ENCODE assay signal across 9 cellular contexts in the genomic region with DNA sequence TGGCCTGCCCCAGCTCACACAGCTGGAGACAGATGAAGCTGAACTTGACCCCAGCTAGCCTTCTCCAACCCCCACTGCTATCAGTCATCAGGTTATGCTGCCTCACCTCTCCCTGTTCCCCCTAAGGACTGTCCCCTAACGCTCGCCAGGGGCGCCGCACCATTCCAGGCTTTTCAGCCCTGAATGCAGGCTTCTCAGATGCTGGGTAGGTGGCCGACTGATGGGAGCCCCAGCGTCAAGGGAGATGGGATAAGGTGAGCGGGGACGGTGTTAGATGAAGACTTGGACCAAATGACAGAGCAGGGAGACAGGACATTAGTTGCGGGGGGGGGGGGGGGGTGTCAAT. TPM values are rescaled to one million over a fixed set of nuclear protein-coding genes. Genes with fewer than 3 reads are reported as not detected.
A peak's percentile ranks its signal among the peaks of the same experiment; 100 is the strongest.
DNase-seq lines count a peak whose midpoint lies in the region; ATAC-seq and TF ChIP-seq lines count a peak whose summit lies in the region.
"Had no signal": no experiment of that assay in that cellular context is flagged by ENCODE, and none has a peak within 500 bp of the region (broad histone marks: within the 10 kb centered on the region; RNA-seq: fewer than 3 reads in every experiment).

No MANE protein-coding gene starts in this region.

- DNase-seq in activated CD4-positive, alpha-beta T cell treated with anti-CD3 and anti-CD28 coated beads for 36 hours, result no peak
- DNase-seq in activated CD4-positive, alpha-beta T cell treated with anti-CD3 and anti-CD28 coated beads, Interleukin-2, amount 50 U/mL, for 4 hours, result no peak
- DNase-seq in SK-N-DZ (ENCODE audit: low spot score), result peak; percentile 47
- DNase-seq in right atrium auricular region (ENCODE audit: low spot score), result no peak
- DNase-seq in stimulated activated effector memory CD8-positive, alpha-beta T cell treated with anti-CD3 and anti-CD28 coated beads, Interleukin-12 subunit alpha, Interleukin-12 subunit beta, amount 100 ng/mL, for 72 hours (ENCODE audit: low spot score in 2 of 2), result no peak
- no peak for DNase-seq in GM03348 (ENCODE audit: low spot score)
- no peak for DNase-seq in NCI-H446 (lab: John Stamatoyannopoulos, UW)

- H3K27ac Mint-ChIP-seq in activated CD4-positive, alpha-beta T cell treated with anti-CD3 and anti-CD28 coated beads for 36 hours, result no peak overlapping the region
- no peak overlapping the region for H3K27ac Mint-ChIP-seq in stimulated activated effector memory CD8-positive, alpha-beta T cell treated with anti-CD3 and anti-CD28 coated beads, Interleukin-12 subunit alpha, Interleukin-12 subunit beta, amount 100 ng/mL, for 72 hours

- TF ChIP-seq CTCF in right atrium auricular region (IDR thresholded peaks at IDR 0.05), result no peak

- H3K4me1 Mint-ChIP-seq in activated CD4-positive, alpha-beta T cell treated with anti-CD3 and anti-CD28 coated beads for 36 hours, result peaks cover 9% of the 10 kb centered on the region
- peaks cover 30% of the 10 kb centered on the region for H3K4me1 Mint-ChIP-seq in stimulated activated effector memory CD8-positive, alpha-beta T cell treated with anti-CD3 and anti-CD28 coated beads, Interleukin-12 subunit alpha, Interleukin-12 subunit beta, amount 100 ng/mL, for 72 hours

- H3K4me3 Mint-ChIP-seq in activated CD4-positive, alpha-beta T cell treated with anti-CD3 and anti-CD28 coated beads for 36 hours, result peak overlapping the region; percentile 65
- H3K4me3 Mint-ChIP-seq in stimulated activated effector memory CD8-positive, alpha-beta T cell treated with anti-CD3 and anti-CD28 coated beads, Interleukin-12 subunit alpha, Interleukin-12 subunit beta, amount 100 ng/mL, for 72 hours, result peak overlapping the region; percentile 71

- H3K27me3 Mint-ChIP-seq in activated CD4-positive, alpha-beta T cell treated with anti-CD3 and anti-CD28 coated beads for 36 hours, result peaks cover 4% of the 10 kb centered on the region

- H3K4me1 ChIP-seq in right atrium auricular region, result peaks cover 0 to 25% of the 10 kb centered on the region in 2 donors

- no peaks in the 10 kb centered on the region for H3K9me3 Mint-ChIP-seq in activated CD4-positive, alpha-beta T cell treated with anti-CD3 and anti-CD28 coated beads for 36 hours (ENCODE audit: low read depth)
- H3K9me3 Mint-ChIP-seq in stimulated activated effector memory CD8-positive, alpha-beta T cell treated with anti-CD3 and anti-CD28 coated beads, Interleukin-12 subunit alpha, Interleukin-12 subunit beta, amount 100 ng/mL, for 72 hours, result no peaks in the 10 kb centered on the region
- H3K9me3 Mint-ChIP-seq: CD4-positive, CD25-positive, alpha-beta regulatory T cell had no signal

- H3K4me3 ChIP-seq in right atrium auricular region, result peak overlapping the region in 1 of 2 donors; percentile 55

- intact Hi-C loops in activated CD4-positive, alpha-beta T cell treated with anti-CD3 and anti-CD28 coated beads for 36 hours (cut with DNase I, micrococcal nuclease), result no loop called here

- H3K9me3 ChIP-seq in right atrium auricular region, result no peaks in the 10 kb centered on the region

- H3K36me3 ChIP-seq in right atrium auricular region, result no peaks in the 10 kb centered on the region

- POLR2A ChIA-PET in activated CD4-positive, alpha-beta T cell treated with anti-CD3 and anti-CD28 coated beads for 36 hours (lab: Charles Lee), result no interaction called here

- H3K27me3 ChIP-seq in right atrium auricular region, result no peaks in the 10 kb centered on the region

- H3K36me3 Mint-ChIP-seq in activated CD4-positive, alpha-beta T cell treated with anti-CD3 and anti-CD28 coated beads for 36 hours (ENCODE audit: low read depth), result no peaks in the 10 kb centered on the region
- no peaks in the 10 kb centered on the region for H3K36me3 Mint-ChIP-seq in stimulated activated effector memory CD8-positive, alpha-beta T cell treated with anti-CD3 and anti-CD28 coated beads, Interleukin-12 subunit alpha, Interleukin-12 subunit beta, amount 100 ng/mL, for 72 hours
- H3K36me3 Mint-ChIP-seq: CD4-positive, CD25-positive, alpha-beta regulatory T cell had no signal

- CTCF ChIA-PET in activated CD4-positive, alpha-beta T cell treated with anti-CD3 and anti-CD28 coated beads for 36 hours (lab: Charles Lee), result interaction anchor here (0.6 to 2.5 kb wide), 29 partner anchors 8 to 844 kb away, joined by 3 to 16 read pairs (median 5); partner anchors contain the start of gene TLL2

- peak overlapping the region; percentile 55 to 57 for H3K27ac ChIP-seq in right atrium auricular region

- ATAC-seq in activated CD4-positive, alpha-beta T cell treated with anti-CD3 and anti-CD28 coated beads for 36 hours, result no peak
- ATAC-seq in stimulated activated effector memory CD8-positive, alpha-beta T cell treated with anti-CD3 and anti-CD28 coated beads, Interleukin-12 subunit alpha, Interleukin-12 subunit beta, amount 100 ng/mL, for 72 hours, result no peak
- no peak for ATAC-seq in GM19455 (IDR thresholded peaks at IDR 0.05; ENCODE audit: unreplicated experiment)

RNA-seq across cellular contexts. Expression of gene OPALIN, which starts 15.8 kb away (rescaled TPM):
- not detected for total RNA-seq in activated CD4-positive, alpha-beta T cell treated with anti-CD3 and anti-CD28 coated beads for 36 hours
- not detected in 2 replicates for polyA plus RNA-seq in SK-N-DZ (2014; cell fraction: cytosol; rRNA removed)
- polyA plus RNA-seq in SK-N-DZ (2014; cell fraction: nucleus; rRNA removed), result not detected in 2 replicates
- total RNA-seq in right atrium auricular region, result not detected
- total RNA-seq: CD4-positive, CD25-positive, alpha-beta regulatory T cell had no signal
- polyA plus RNA-seq: CD4-positive, CD25-positive, alpha-beta regulatory T cell had no signal
